22 cellular contexts compared by ENCODE assay signal in genomic region chr2:171813729-171814128, GRCh38.
"Had no signal": no experiment of that assay in that cellular context is flagged by ENCODE, and none has a peak within 500 bp of the region (broad histone marks: within the 10 kb centered on the region; RNA-seq: fewer than 3 reads in every experiment).

No MANE protein-coding gene starts in this region.

- DNase-seq: activated CD4-positive, alpha-beta T cell treated with anti-CD3 and anti-CD28 coated beads, Interleukin-2, amount 10 ng/mL, durations not matched to agents 7 days and 5 days; activated CD8-positive, alpha-beta memory T cell treated with anti-CD3 and anti-CD28 coated beads, Interleukin-2, amount 50 U/mL, for 48 hours; activated effector memory CD4-positive, alpha-beta T cell treated with Interleukin-2 at 50 U/mL for 16 hours; activated naive CD4-positive, alpha-beta T cell treated with anti-CD3 and anti-CD28 coated beads, Interleukin-2, amount 10 ng/mL, durations not matched to agents 7 days and 5 days; activated T-cell treated with anti-CD3 and anti-CD28 coated beads, Interleukin-2, amount 50 U/mL, for 48 hours; dermis blood vessel endothelial cell; effector memory CD4-positive, alpha-beta T cell; esophagus squamous epithelium; foreskin fibroblast; hypothalamus; islet precursor cell; posterior cingulate gyrus; retina; spleen; stimulated activated CD4-positive, alpha-beta T cell treated with anti-CD3 and anti-CD28 coated beads, Interleukin-4, amount 100 ng/mL, for 4 hours; T-helper 2 cell had no signal

- ATAC-seq: activated CD4-positive, CD25-positive, alpha-beta regulatory T cell treated with anti-CD3 and anti-CD28 coated beads, Interleukin-2, amount 50 U/mL, for 24 hours; natural killer cell treated with Interleukin-12 subunit alpha and Interleukin-12 subunit beta and Interleukin-15 and Interleukin-18, amount 100 ng/mL, for 72 hours; stimulated activated memory B cell treated with anti-CD40 and anti-IgM and Interleukin-4, amounts not matched to agents 10 μg/mL and 1 μg/mL and 100 μg/mL, for 72 hours had no signal

- FAIRE-seq: astrocyte had no signal

- H3K27ac Mint-ChIP-seq: activated CD4-positive, alpha-beta T cell treated with anti-CD3 and anti-CD28 coated beads, Interleukin-2, amount 10 ng/mL, durations not matched to agents 7 days and 5 days; activated naive CD4-positive, alpha-beta T cell treated with anti-CD3 and anti-CD28 coated beads, Interleukin-2, amount 10 ng/mL, durations not matched to agents 7 days and 5 days; natural killer cell treated with Interleukin-12 subunit alpha and Interleukin-12 subunit beta and Interleukin-15 and Interleukin-18, amount 100 ng/mL, for 72 hours; stimulated activated memory B cell treated with anti-CD40 and anti-IgM and Interleukin-4, amounts not matched to agents 10 μg/mL and 1 μg/mL and 100 μg/mL, for 72 hours had no signal

- H3K27ac ChIP-seq: breast epithelium, esophagus squamous epithelium, spleen had no signal

- H3K4me1 Mint-ChIP-seq: activated CD4-positive, alpha-beta T cell treated with anti-CD3 and anti-CD28 coated beads, Interleukin-2, amount 10 ng/mL, durations not matched to agents 7 days and 5 days; activated naive CD4-positive, alpha-beta T cell treated with anti-CD3 and anti-CD28 coated beads, Interleukin-2, amount 10 ng/mL, durations not matched to agents 7 days and 5 days; stimulated activated memory B cell treated with anti-CD40 and anti-IgM and Interleukin-4, amounts not matched to agents 10 μg/mL and 1 μg/mL and 100 μg/mL, for 72 hours had no signal

- H3K4me1 ChIP-seq: breast epithelium, spleen had no signal

- H3K36me3 Mint-ChIP-seq: natural killer cell treated with Interleukin-12 subunit alpha and Interleukin-12 subunit beta and Interleukin-15 and Interleukin-18, amount 100 ng/mL, for 72 hours had no signal

- H3K9me3 Mint-ChIP-seq: activated CD4-positive, alpha-beta T cell treated with anti-CD3 and anti-CD28 coated beads, Interleukin-2, amount 10 ng/mL, durations not matched to agents 7 days and 5 days; activated naive CD4-positive, alpha-beta T cell treated with anti-CD3 and anti-CD28 coated beads, Interleukin-2, amount 10 ng/mL, durations not matched to agents 7 days and 5 days; natural killer cell treated with Interleukin-12 subunit alpha and Interleukin-12 subunit beta and Interleukin-15 and Interleukin-18, amount 100 ng/mL, for 72 hours; stimulated activated memory B cell treated with anti-CD40 and anti-IgM and Interleukin-4, amounts not matched to agents 10 μg/mL and 1 μg/mL and 100 μg/mL, for 72 hours had no signal

- H3K9me3 ChIP-seq: breast epithelium, esophagus squamous epithelium, spleen had no signal

- H3K4me3 Mint-ChIP-seq: activated CD4-positive, alpha-beta T cell treated with anti-CD3 and anti-CD28 coated beads, Interleukin-2, amount 10 ng/mL, durations not matched to agents 7 days and 5 days; activated naive CD4-positive, alpha-beta T cell treated with anti-CD3 and anti-CD28 coated beads, Interleukin-2, amount 10 ng/mL, durations not matched to agents 7 days and 5 days; natural killer cell treated with Interleukin-12 subunit alpha and Interleukin-12 subunit beta and Interleukin-15 and Interleukin-18, amount 100 ng/mL, for 72 hours; stimulated activated memory B cell treated with anti-CD40 and anti-IgM and Interleukin-4, amounts not matched to agents 10 μg/mL and 1 μg/mL and 100 μg/mL, for 72 hours had no signal

- H3K27me3 Mint-ChIP-seq: activated CD4-positive, alpha-beta T cell treated with anti-CD3 and anti-CD28 coated beads, Interleukin-2, amount 10 ng/mL, durations not matched to agents 7 days and 5 days; activated naive CD4-positive, alpha-beta T cell treated with anti-CD3 and anti-CD28 coated beads, Interleukin-2, amount 10 ng/mL, durations not matched to agents 7 days and 5 days; natural killer cell treated with Interleukin-12 subunit alpha and Interleukin-12 subunit beta and Interleukin-15 and Interleukin-18, amount 100 ng/mL, for 72 hours; stimulated activated memory B cell treated with anti-CD40 and anti-IgM and Interleukin-4, amounts not matched to agents 10 μg/mL and 1 μg/mL and 100 μg/mL, for 72 hours had no signal

- H3K4me3 ChIP-seq: breast epithelium, esophagus squamous epithelium, lung, spleen had no signal
